ENCODE assay signal across 23 cellular contexts in the genomic region with DNA sequence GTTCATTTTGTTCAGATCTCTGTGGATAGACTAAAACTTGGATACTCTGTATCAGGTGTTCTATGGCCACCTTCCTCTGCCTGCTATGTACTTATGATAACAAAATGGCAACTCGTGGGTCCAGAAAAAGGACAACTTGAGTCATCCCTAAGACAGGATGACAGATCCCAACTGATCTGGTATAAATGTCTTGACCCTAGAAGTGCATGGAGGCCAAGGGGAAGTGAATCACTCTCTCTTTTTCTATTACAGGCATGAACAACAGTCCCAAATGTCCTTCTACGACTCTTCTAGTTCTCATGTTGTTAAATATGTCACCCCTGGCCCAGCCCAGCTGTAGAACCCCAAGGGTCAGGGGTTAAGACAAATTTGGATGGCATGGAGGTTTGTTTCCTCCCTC. TPM values are rescaled to one million over a fixed set of nuclear protein-coding genes. Genes with fewer than 3 reads are reported as not detected.
DNase-seq lines count a peak whose midpoint lies in the region; FAIRE-seq and TF ChIP-seq lines count a peak whose summit lies in the region.
"Had no signal": no experiment of that assay in that cellular context is flagged by ENCODE, and none has a peak within 500 bp of the region (broad histone marks: within the 10 kb centered on the region; RNA-seq: fewer than 3 reads in every experiment).

No MANE protein-coding gene starts in this region.

- intact Hi-C loops in activated CD4-positive, alpha-beta memory T cell treated with anti-CD3 and anti-CD28 coated beads for 36 hours (cut with micrococcal nuclease): no loop called here
- intact Hi-C loops in prostate gland (cut with DNase I): loop anchor here (5.0 kb wide), 1 partner anchor 80 kb away; a partner anchor contains a TSS

- peaks cover 27% of the 10 kb centered on the region for H3K36me3 Mint-ChIP-seq in activated CD4-positive, alpha-beta memory T cell treated with anti-CD3 and anti-CD28 coated beads for 36 hours
- peaks cover 63% of the 10 kb centered on the region for H3K36me3 Mint-ChIP-seq in activated CD4-positive, alpha-beta memory T cell treated with anti-CD3 and anti-CD28 coated beads, Interleukin-2, amount 10 ng/mL, durations not matched to agents 7 days and 5 days (ENCODE audit: low read depth)
- H3K36me3 Mint-ChIP-seq in IgD-negative memory B cell: peaks cover 4% of the 10 kb centered on the region

- H3K27ac Mint-ChIP-seq in activated CD4-positive, alpha-beta memory T cell treated with anti-CD3 and anti-CD28 coated beads for 36 hours: peak overlapping the region; percentile 28
- H3K27ac Mint-ChIP-seq in activated CD4-positive, alpha-beta memory T cell treated with anti-CD3 and anti-CD28 coated beads, Interleukin-2, amount 10 ng/mL, durations not matched to agents 7 days and 5 days: no peak overlapping the region
- H3K27ac Mint-ChIP-seq in IgD-negative memory B cell: peak overlapping the region in 2 of 3 donors; percentile 18 to 74
- H3K27ac Mint-ChIP-seq: GM23338 had no signal

- H3K4me1 ChIP-seq in prostate gland (replicated peaks): no peaks in the 10 kb centered on the region
- H3K4me1 ChIP-seq: BE2C had no signal

- H3K4me3 ChIP-seq in bronchial epithelial cell (ENCODE audit: low read depth, low read length): no peak overlapping the region
- H3K4me3 ChIP-seq in prostate gland: no peak overlapping the region
- no peak overlapping the region for H3K4me3 ChIP-seq in MG63
- H3K4me3 ChIP-seq: A549, GM23338, lung, tibial artery had no signal

- POLR2A ChIA-PET in activated CD4-positive, alpha-beta memory T cell treated with anti-CD3 and anti-CD28 coated beads for 36 hours (lab: Charles Lee): interaction anchor here (1.1 kb wide), 1 partner anchor 10 kb away, joined by 3 read pairs; no protein-coding TSS in a partner anchor
- POLR2A ChIA-PET in activated CD4-positive, alpha-beta memory T cell treated with anti-CD3 and anti-CD28 coated beads, Interleukin-2, amount 10 ng/mL, durations not matched to agents 7 days and 5 days (lab: Charles Lee): no interaction called here

- 91% methylated on average over 2 of the region's 2 CpGs for WGBS in prostate gland

- CTCF ChIA-PET in activated CD4-positive, alpha-beta memory T cell treated with anti-CD3 and anti-CD28 coated beads for 36 hours (lab: Charles Lee): interaction anchor here (0.6 to 1.1 kb wide), 4 partner anchors 81 to 98 kb away, joined by 3 read pairs; a partner anchor contains a TSS
- CTCF ChIA-PET in activated CD4-positive, alpha-beta memory T cell treated with anti-CD3 and anti-CD28 coated beads, Interleukin-2, amount 10 ng/mL, durations not matched to agents 7 days and 5 days (lab: Charles Lee): no interaction called here

- TF ChIP-seq CTCF in bronchial epithelial cell (IDR thresholded peaks at IDR 0.05; ENCODE audit: insufficient read depth, low read length, severe bottlenecking) (no peak), prostate gland (IDR thresholded peaks at IDR 0.05) (no peak)

- H3K9me3 ChIP-seq in prostate gland: no peaks in the 10 kb centered on the region
- H3K9me3 ChIP-seq in MG63: no peaks in the 10 kb centered on the region
- H3K9me3 ChIP-seq: A549, BE2C, tibial artery had no signal

- H3K27me3 ChIP-seq in bronchial epithelial cell (ENCODE audit: control insufficient read depth, insufficient read depth, low read length): no peaks in the 10 kb centered on the region
- H3K27me3 ChIP-seq in prostate gland (replicated peaks; ENCODE audit: insufficient read depth): no peaks in the 10 kb centered on the region
- no peaks in the 10 kb centered on the region for H3K27me3 ChIP-seq in MG63
- H3K27me3 ChIP-seq: BE2C, tibial artery had no signal

- TF ChIP-seq POLR2A in prostate gland (IDR thresholded peaks at IDR 0.05): no peak

- peaks cover 48% of the 10 kb centered on the region for H3K4me1 Mint-ChIP-seq in activated CD4-positive, alpha-beta memory T cell treated with anti-CD3 and anti-CD28 coated beads for 36 hours (ENCODE audit: low read depth)
- H3K4me1 Mint-ChIP-seq in activated CD4-positive, alpha-beta memory T cell treated with anti-CD3 and anti-CD28 coated beads, Interleukin-2, amount 10 ng/mL, durations not matched to agents 7 days and 5 days: peaks cover 45% of the 10 kb centered on the region
- H3K4me1 Mint-ChIP-seq in IgD-negative memory B cell: peaks cover 42 to 53% (median 43%) of the 10 kb centered on the region in 3 donors

- no peaks in the 10 kb centered on the region for H3K9me3 Mint-ChIP-seq in activated CD4-positive, alpha-beta memory T cell treated with anti-CD3 and anti-CD28 coated beads for 36 hours
- H3K9me3 Mint-ChIP-seq in activated CD4-positive, alpha-beta memory T cell treated with anti-CD3 and anti-CD28 coated beads, Interleukin-2, amount 10 ng/mL, durations not matched to agents 7 days and 5 days: no peaks in the 10 kb centered on the region
- H3K9me3 Mint-ChIP-seq in IgD-negative memory B cell: peaks cover 0 to under 1% (median 0%) of the 10 kb centered on the region in 3 donors
- H3K9me3 Mint-ChIP-seq: GM23338 had no signal

- DNase-seq in activated CD4-positive, alpha-beta memory T cell treated with anti-CD3 and anti-CD28 coated beads for 36 hours: no peak
- no peak for DNase-seq in activated CD4-positive, alpha-beta memory T cell treated with anti-CD3 and anti-CD28 coated beads, Interleukin-2, amount 10 ng/mL, durations not matched to agents 7 days and 5 days
- DNase-seq in bronchial epithelial cell (ENCODE audit: low read depth): peak; percentile 15
- peak; percentile 16 for DNase-seq in stimulated activated CD8-positive, alpha-beta memory T cell treated with anti-CD3 and anti-CD28 coated beads, Interleukin-4, amount 100 ng/mL, for 48 hours
- DNase-seq in prostate gland (ENCODE audit: low spot score): no peak
- DNase-seq in activated CD8-positive, alpha-beta memory T cell treated with anti-CD3 and anti-CD28 coated beads, Interleukin-2, amount 50 U/mL, for 48 hours: no peak
- no peak for DNase-seq in MG63
- DNase-seq: activated gamma-delta T cell; BE2C; IMR-90; MM.1S; NCI-H1694 treated with DMSO at 0.1 percent for 48 hours; NCI-H774; small intestine; stimulated activated naive CD8-positive, alpha-beta T cell treated with anti-CD3 and anti-CD28 coated beads, Interleukin-15, Interleukin-2, amounts not matched to agents 100 U/mL and 50 U/mL, for 24 hours; T1000; tibial artery had no signal

- H3K4me3 Mint-ChIP-seq in activated CD4-positive, alpha-beta memory T cell treated with anti-CD3 and anti-CD28 coated beads for 36 hours: no peak overlapping the region
- H3K4me3 Mint-ChIP-seq in activated CD4-positive, alpha-beta memory T cell treated with anti-CD3 and anti-CD28 coated beads, Interleukin-2, amount 10 ng/mL, durations not matched to agents 7 days and 5 days: no peak overlapping the region
- no peak overlapping the region for H3K4me3 Mint-ChIP-seq in IgD-negative memory B cell
- H3K4me3 Mint-ChIP-seq: GM23338 had no signal

- H3K27ac ChIP-seq in prostate gland: no peak overlapping the region
- H3K27ac ChIP-seq: A549, tibial artery had no signal

- FAIRE-seq in bronchial epithelial cell (lab: Jason Lieb, UNC): no peak
- FAIRE-seq: A549, colon, keratinocyte, small intestine had no signal

- peaks cover 1% of the 10 kb centered on the region for H3K36me3 ChIP-seq in bronchial epithelial cell (ENCODE audit: control insufficient read depth, insufficient read depth, low read length)
- no peaks in the 10 kb centered on the region for H3K36me3 ChIP-seq in prostate gland
- H3K36me3 ChIP-seq in MG63: no peaks in the 10 kb centered on the region
- H3K36me3 ChIP-seq: BE2C had no signal

- H3K27me3 Mint-ChIP-seq in activated CD4-positive, alpha-beta memory T cell treated with anti-CD3 and anti-CD28 coated beads for 36 hours: no peaks in the 10 kb centered on the region
- H3K27me3 Mint-ChIP-seq in activated CD4-positive, alpha-beta memory T cell treated with anti-CD3 and anti-CD28 coated beads, Interleukin-2, amount 10 ng/mL, durations not matched to agents 7 days and 5 days: no peaks in the 10 kb centered on the region
- H3K27me3 Mint-ChIP-seq in IgD-negative memory B cell: no peaks in the 10 kb centered on the region

RNA-seq across cellular contexts. Expression of a gene that starts 29.9 kb away (rescaled TPM):
- 10 to 100 TPM; 87.7 to 89.1 TPM for total RNA-seq in activated CD4-positive, alpha-beta memory T cell treated with anti-CD3 and anti-CD28 coated beads for 36 hours
- total RNA-seq in activated CD4-positive, alpha-beta memory T cell treated with anti-CD3 and anti-CD28 coated beads, Interleukin-2, amount 10 ng/mL, durations not matched to agents 7 days and 5 days: 10 to 100 TPM; 89.5 to 91.8 TPM
- polyA plus RNA-seq in IgD-negative memory B cell: 125 TPM
- total RNA-seq in bronchial epithelial cell (95.8 and 98.3 TPM in 2 replicates), prostate gland (100 to 1,000 TPM in 1 of 2 donors, 10 to 100 TPM in 1; 79.8 to 237 TPM)
- total RNA-seq in MG63 (2014; rRNA removed; shearing (Covaris generic); ENCODE audit: low replicate concordance): 30.5 and 39.3 TPM in 2 replicates

Comparison
In these comparisons a context has a peak if more than half of its experiments do, and no peak if none do; other contexts are left out.
1. DNase-seq: peak in bronchial epithelial cell (single experiment) and stimulated activated CD8-positive, alpha-beta memory T cell treated with anti-CD3 and anti-CD28 coated beads, Interleukin-4, amount 100 ng/mL, for 48 hours (single experiment); none in activated CD4-positive, alpha-beta memory T cell treated with anti-CD3 and anti-CD28 coated beads for 36 hours (single experiment), activated CD4-positive, alpha-beta memory T cell treated with anti-CD3 and anti-CD28 coated beads, Interleukin-2, amount 10 ng/mL, durations not matched to agents 7 days and 5 days (single experiment), prostate gland (single experiment), activated CD8-positive, alpha-beta memory T cell treated with anti-CD3 and anti-CD28 coated beads, Interleukin-2, amount 50 U/mL, for 48 hours (single experiment) and MG63 (single experiment).